ENCODE assay signal across 11 cellular contexts in the genomic region with DNA sequence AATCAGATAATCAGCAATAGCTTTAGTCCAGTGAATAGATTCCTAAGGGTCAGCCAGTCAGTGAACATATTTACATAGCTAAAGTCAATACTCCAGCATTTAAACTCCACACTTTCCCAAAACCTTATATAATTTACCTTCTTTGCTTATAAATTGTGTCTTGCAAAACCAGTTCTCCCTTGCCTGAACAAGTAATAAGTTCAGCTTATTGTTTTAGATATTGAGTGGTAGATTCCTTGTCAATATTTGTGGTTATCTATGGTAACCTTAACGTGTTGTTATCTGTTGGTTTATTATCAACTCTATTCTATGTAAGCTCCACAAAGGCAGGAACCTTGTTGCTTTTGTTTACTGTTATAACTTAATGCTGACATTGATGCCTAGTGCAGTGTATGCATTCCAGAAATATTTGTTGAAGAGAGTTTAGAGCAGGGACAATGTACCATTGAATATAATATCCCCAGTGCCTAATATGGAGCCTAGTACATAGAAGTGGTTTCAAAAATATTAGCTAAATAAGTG. TPM values are rescaled to one million over a fixed set of nuclear protein-coding genes. Genes with fewer than 3 reads are reported as not detected.
"Had no signal": no experiment of that assay in that cellular context is flagged by ENCODE, and none has a peak within 500 bp of the region (broad histone marks: within the 10 kb centered on the region; RNA-seq: fewer than 3 reads in every experiment).

No MANE protein-coding gene starts in this region.

- DNase-seq: activated T-cell treated with anti-CD3 and anti-CD28 coated beads, Interleukin-2, amount 50 U/mL, for 1 hour; amniotic stem cell; hippocampal formation; lower lobe of right lung; naive B cell; T-helper 17 cell had no signal

- H3K27ac ChIP-seq: lower lobe of right lung, parathyroid adenoma, skin epidermis, tibial nerve had no signal

- H3K4me1 ChIP-seq: lower lobe of right lung, parathyroid adenoma, tibial nerve had no signal

- H3K9me3 Mint-ChIP-seq: activated naive CD4-positive, alpha-beta T cell treated with anti-CD3 and anti-CD28 coated beads, Interleukin-2, amount 50 U/mL, for 24 hours had no signal

- H3K36me3 ChIP-seq: lower lobe of right lung, tibial nerve had no signal

- H3K4me1 Mint-ChIP-seq: activated naive CD4-positive, alpha-beta T cell treated with anti-CD3 and anti-CD28 coated beads, Interleukin-2, amount 50 U/mL, for 24 hours; naive B cell; T-helper 17 cell had no signal

- H3K4me3 ChIP-seq: lower lobe of right lung, skin epidermis, tibial nerve had no signal

- ATAC-seq: activated CD4-positive, CD25-positive, alpha-beta regulatory T cell treated with anti-CD3 and anti-CD28 coated beads, Interleukin-2, amount 50 U/mL, for 24 hours; lower lobe of right lung; T-helper 17 cell had no signal

- H3K4me3 Mint-ChIP-seq: activated naive CD4-positive, alpha-beta T cell treated with anti-CD3 and anti-CD28 coated beads, Interleukin-2, amount 50 U/mL, for 24 hours; naive B cell; T-helper 17 cell had no signal

- H3K9me3 ChIP-seq: lower lobe of right lung had no signal

- H3K27ac Mint-ChIP-seq: activated naive CD4-positive, alpha-beta T cell treated with anti-CD3 and anti-CD28 coated beads, Interleukin-2, amount 50 U/mL, for 24 hours; naive B cell; T-helper 17 cell had no signal

- H3K9ac ChIP-seq: parathyroid adenoma had no signal

- H3K27me3 ChIP-seq: tibial nerve had no signal

RNA-seq across cellular contexts. Expression of gene PLSCR5, which starts 24.0 kb away (rescaled TPM):
- total RNA-seq: lower lobe of right lung, T-helper 17 cell, tibial nerve had no signal
